In genomic region chr13:59521549-59521948, GRCh38 we compare ENCODE assay signal across 7 cellular contexts.
"Had no signal": no experiment of that assay in that cellular context is flagged by ENCODE, and none has a peak within 500 bp of the region (broad histone marks: within the 10 kb centered on the region; RNA-seq: fewer than 3 reads in every experiment).

No MANE protein-coding gene starts in this region.

- H3K9ac ChIP-seq: KMS-11 had no signal

- H3K27ac ChIP-seq: HL-60, KMS-11 had no signal

- DNase-seq: IMR-90, KBM-7, KG1 had no signal

- ATAC-seq: HepG2 had no signal

- FAIRE-seq: HepG2, HTR-8/SVneo had no signal

- H3K4me2 ChIP-seq: KMS-11 had no signal
